In genomic region chr2:159680692-159681091, GRCh38 we compare ENCODE assay signal across 5 cellular contexts.
"Had no signal": no experiment of that assay in that cellular context is flagged by ENCODE, and none has a peak within 500 bp of the region (broad histone marks: within the 10 kb centered on the region; RNA-seq: fewer than 3 reads in every experiment).

No MANE protein-coding gene starts in this region.

- DNase-seq: IMR-90, KBM-7, KG1 had no signal

- H3K27ac ChIP-seq: HL-60 had no signal

- H3K4me3 ChIP-seq: K562 had no signal
